11 cellular contexts compared by ENCODE assay signal in genomic region chr9:110808599-110808980, GRCh38.
DNase-seq lines count a peak whose midpoint lies in the region; ATAC-seq, FAIRE-seq and TF ChIP-seq lines count a peak whose summit lies in the region.
"Had no signal": no experiment of that assay in that cellular context is flagged by ENCODE, and none has a peak within 500 bp of the region (broad histone marks: within the 10 kb centered on the region; RNA-seq: fewer than 3 reads in every experiment).

No MANE protein-coding gene starts in this region.

- H4K20me1 ChIP-seq in KMS-11 (ENCODE audit: insufficient read depth) = no peaks in the 10 kb centered on the region

- peak overlapping the region; percentile 77 for H3K4me2 ChIP-seq in KMS-11

- DNase-seq in GM12891 (ENCODE audit: insufficient read length, low spot score) = no peak
- no peak for DNase-seq in heart right ventricle
- no peak for DNase-seq in nephron progenitor cell
- no peak for DNase-seq in stimulated activated CD4-positive, alpha-beta T cell treated with anti-CD3 and anti-CD28 coated beads, Interleukin-1b, Interleukin-23, amount 100 ng/mL, for 48 hours
- DNase-seq in SW 1271 (lab: John Stamatoyannopoulos, UW) = no peak
- DNase-seq: GDM1, NCI-H510A treated with DMSO at 0.1 percent for 48 hours had no signal

- no peaks in the 10 kb centered on the region for H3K79me2 ChIP-seq in KMS-11 (ENCODE audit: insufficient read depth, low read depth)

- H3K4me1 ChIP-seq in KMS-11 (ENCODE audit: low read depth, poor library complexity, severe bottlenecking) (peaks cover 39% of the 10 kb centered on the region), heart right ventricle (no peaks in the 10 kb centered on the region)

- FAIRE-seq in GM12891 (lab: Jason Lieb, UNC) = peak; percentile 84
- FAIRE-seq: colon had no signal

- no peak overlapping the region for H3K4me3 Mint-ChIP-seq in nephron progenitor cell

- 87 to 88% methylated on average over 4 of the region's 4 CpGs for WGBS in heart right ventricle, 2 donors

- H2AFZ ChIP-seq in KMS-11 (ENCODE audit: low read depth) = peak overlapping the region; percentile 13; the same call in 1 of the 2 replicates

- no peak overlapping the region for H3K27ac Mint-ChIP-seq in nephron progenitor cell

- H3K9me3 ChIP-seq in heart right ventricle = no peaks in the 10 kb centered on the region

- TF ChIP-seq CTCF in KMS-11 (conservative IDR thresholded peaks at IDR 0.05; ENCODE audit: low read depth, low read length) = no peak
- TF ChIP-seq CTCF in heart right ventricle (IDR thresholded peaks at IDR 0.05) = no peak
- TF ChIP-seq CTCF in nephron progenitor cell (IDR thresholded peaks at IDR 0.05) = no peak

- no peak for TF ChIP-seq POLR2A in GM12891 (IDR thresholded peaks at IDR 0.05; ENCODE audit: low read depth, low read length)

- H3K27ac ChIP-seq in KMS-11 (peak overlapping the region; percentile 82), heart right ventricle (no peak overlapping the region)

- H3K9me3 Mint-ChIP-seq in nephron progenitor cell = no peaks in the 10 kb centered on the region

- peak overlapping the region; percentile 52 for H3K9ac ChIP-seq in KMS-11

- no peaks in the 10 kb centered on the region for H3K4me1 Mint-ChIP-seq in nephron progenitor cell

- H3K27me3 ChIP-seq in KMS-11 (ENCODE audit: insufficient read depth, low read depth) (no peaks in the 10 kb centered on the region), heart right ventricle (peaks cover 0 to 7% (median 0%) of the 10 kb centered on the region in 7 donors)

- no peaks in the 10 kb centered on the region for H3K36me3 ChIP-seq in KMS-11 (ENCODE audit: insufficient read depth)
- no peaks in the 10 kb centered on the region for H3K36me3 ChIP-seq in heart right ventricle

- ATAC-seq in GM19438 (IDR thresholded peaks at IDR 0.05; ENCODE audit: low read depth, unreplicated experiment) (peak; percentile 90), HG02885 (IDR thresholded peaks at IDR 0.05; ENCODE audit: poor library complexity, unreplicated experiment) (peak; percentile 94), heart right ventricle (no peak)

- H3K4me3 ChIP-seq in KMS-11 (IDR thresholded peaks at IDR 0.05; ENCODE audit: insufficient read depth, low read depth, low read length) (no peak overlapping the region), heart right ventricle (no peak overlapping the region)

- H3K27me3 Mint-ChIP-seq in nephron progenitor cell (ENCODE audit: low read depth, poor library complexity) = peaks cover 5% of the 10 kb centered on the region

- intact Hi-C loops in heart right ventricle (cut with DNase I) = no loop called here

- no peaks in the 10 kb centered on the region for H3K36me3 Mint-ChIP-seq in nephron progenitor cell (ENCODE audit: low read depth)

TF ChIP-seq in GM12891, 5 proteins besides CTCF, POLR2A, EP300 and RAD21:
- no peak for TF ChIP-seq POLR2AphosphoS5 (IDR thresholded peaks at IDR 0.05; ENCODE audit: low read depth, low read length)
- TF ChIP-seq PAX5 (IDR thresholded peaks at IDR 0.05; ENCODE audit: insufficient read depth, low read length, severe bottlenecking) = no peak
- TF ChIP-seq POU2F2 (IDR thresholded peaks at IDR 0.05; ENCODE audit: low read depth, low read length) = peak; percentile 40; the same call in 1 of the 2 replicates
TF ChIP-seq in GM12891: peak in this region for 1.

Comparison
In these comparisons a context has a peak if more than half of its experiments do, and no peak if none do; other contexts are left out.
1. ATAC-seq: peak in GM19438 (single experiment) and HG02885 (single experiment); none in heart right ventricle (0 of 8).